ENCODE assay signal across 1 cellular context in the genomic region with DNA sequence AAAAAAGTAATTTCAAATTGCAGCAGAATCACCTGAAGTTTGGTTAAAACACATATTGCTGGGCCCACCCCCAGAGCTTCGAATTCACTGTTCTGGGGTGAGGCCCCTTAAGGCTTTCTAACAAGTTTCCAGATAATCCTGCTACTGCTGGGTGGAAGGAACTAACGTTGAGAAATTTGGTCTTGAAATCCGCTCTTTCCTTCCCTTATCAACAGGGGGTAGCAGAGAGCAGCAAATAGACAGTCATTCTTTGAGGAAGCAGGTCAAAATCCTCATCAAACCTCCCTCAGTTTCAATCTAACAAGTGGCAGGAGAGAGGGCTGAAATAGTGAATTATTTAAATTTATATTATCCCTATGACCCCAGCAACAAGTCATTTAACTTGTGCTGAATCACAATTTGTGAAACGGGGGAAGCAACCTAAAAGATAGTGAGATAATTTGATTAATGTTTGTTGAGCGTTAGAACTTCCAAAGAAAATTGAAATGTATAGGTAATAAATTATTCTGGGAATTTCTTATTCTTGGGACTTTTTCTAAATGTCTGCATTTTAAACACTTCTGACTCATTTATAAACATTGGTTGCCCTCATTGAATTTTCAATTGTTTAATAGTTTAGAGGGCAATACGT.
TF ChIP-seq lines count a peak whose summit lies in the region.

No MANE protein-coding gene starts in this region.

TF ChIP-seq in WTC11, 78 proteins besides CTCF, POLR2A, EP300 and RAD21 (continued from another document):
- no peak for TF ChIP-seq PRDM15 (CRISPR knock-in tag; IDR thresholded peaks at IDR 0.05)
- TF ChIP-seq, protein P1, sequence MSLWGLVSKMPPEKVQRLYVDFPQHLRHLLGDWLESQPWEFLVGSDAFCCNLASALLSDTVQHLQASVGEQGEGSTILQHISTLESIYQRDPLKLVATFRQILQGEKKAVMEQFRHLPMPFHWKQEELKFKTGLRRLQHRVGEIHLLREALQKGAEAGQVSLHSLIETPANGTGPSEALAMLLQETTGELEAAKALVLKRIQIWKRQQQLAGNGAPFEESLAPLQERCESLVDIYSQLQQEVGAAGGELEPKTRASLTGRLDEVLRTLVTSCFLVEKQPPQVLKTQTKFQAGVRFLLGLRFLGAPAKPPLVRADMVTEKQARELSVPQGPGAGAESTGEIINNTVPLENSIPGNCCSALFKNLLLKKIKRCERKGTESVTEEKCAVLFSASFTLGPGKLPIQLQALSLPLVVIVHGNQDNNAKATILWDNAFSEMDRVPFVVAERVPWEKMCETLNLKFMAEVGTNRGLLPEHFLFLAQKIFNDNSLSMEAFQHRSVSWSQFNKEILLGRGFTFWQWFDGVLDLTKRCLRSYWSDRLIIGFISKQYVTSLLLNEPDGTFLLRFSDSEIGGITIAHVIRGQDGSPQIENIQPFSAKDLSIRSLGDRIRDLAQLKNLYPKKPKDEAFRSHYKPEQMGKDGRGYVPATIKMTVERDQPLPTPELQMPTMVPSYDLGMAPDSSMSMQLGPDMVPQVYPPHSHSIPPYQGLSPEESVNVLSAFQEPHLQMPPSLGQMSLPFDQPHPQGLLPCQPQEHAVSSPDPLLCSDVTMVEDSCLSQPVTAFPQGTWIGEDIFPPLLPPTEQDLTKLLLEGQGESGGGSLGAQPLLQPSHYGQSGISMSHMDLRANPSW (CRISPR knock-in tag; conservative IDR thresholded peaks at IDR 0.05; ENCODE audit: low read depth): no peak
- no peak for TF ChIP-seq OVOL2 (CRISPR knock-in tag; IDR thresholded peaks at IDR 0.05; ENCODE audit: borderline replicate concordance)
- no peak for TF ChIP-seq HMGA2 (CRISPR knock-in tag; IDR thresholded peaks at IDR 0.05)
- TF ChIP-seq MYBL2 (CRISPR knock-in tag; IDR thresholded peaks at IDR 0.05): no peak
- TF ChIP-seq, protein P2, sequence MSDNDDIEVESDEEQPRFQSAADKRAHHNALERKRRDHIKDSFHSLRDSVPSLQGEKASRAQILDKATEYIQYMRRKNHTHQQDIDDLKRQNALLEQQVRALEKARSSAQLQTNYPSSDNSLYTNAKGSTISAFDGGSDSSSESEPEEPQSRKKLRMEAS (CRISPR knock-in tag; IDR thresholded peaks at IDR 0.05): no peak
- no peak for TF ChIP-seq FOXP4 (CRISPR knock-in tag; IDR thresholded peaks at IDR 0.05)
- TF ChIP-seq, protein P3, sequence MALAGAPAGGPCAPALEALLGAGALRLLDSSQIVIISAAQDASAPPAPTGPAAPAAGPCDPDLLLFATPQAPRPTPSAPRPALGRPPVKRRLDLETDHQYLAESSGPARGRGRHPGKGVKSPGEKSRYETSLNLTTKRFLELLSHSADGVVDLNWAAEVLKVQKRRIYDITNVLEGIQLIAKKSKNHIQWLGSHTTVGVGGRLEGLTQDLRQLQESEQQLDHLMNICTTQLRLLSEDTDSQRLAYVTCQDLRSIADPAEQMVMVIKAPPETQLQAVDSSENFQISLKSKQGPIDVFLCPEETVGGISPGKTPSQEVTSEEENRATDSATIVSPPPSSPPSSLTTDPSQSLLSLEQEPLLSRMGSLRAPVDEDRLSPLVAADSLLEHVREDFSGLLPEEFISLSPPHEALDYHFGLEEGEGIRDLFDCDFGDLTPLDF (CRISPR knock-in tag; IDR thresholded peaks at IDR 0.05): no peak
TF ChIP-seq in WTC11: peak in this region for 0.
